In the genomic region with DNA sequence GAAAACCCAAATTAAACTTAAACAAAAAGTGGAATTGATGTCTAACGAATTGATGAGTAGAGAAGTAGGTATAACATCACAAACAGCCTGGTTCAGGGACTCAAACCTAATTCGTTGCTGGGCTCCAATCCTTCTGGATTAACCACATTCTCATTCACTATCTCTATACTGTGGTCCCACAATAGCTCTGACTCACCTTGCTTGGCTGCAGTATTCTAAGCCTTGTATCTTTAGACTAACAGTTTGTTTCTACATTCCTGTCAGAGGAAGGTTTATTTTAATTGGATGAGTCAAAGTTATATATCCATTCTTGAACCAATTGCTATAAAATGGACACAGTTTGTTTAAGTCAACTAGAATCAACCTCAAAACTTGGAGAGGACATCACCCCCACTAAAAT, we compare ENCODE assay signal across 25 cellular contexts.
DNase-seq lines count a peak whose midpoint lies in the region; ATAC-seq and TF ChIP-seq lines count a peak whose summit lies in the region.
"Had no signal": no experiment of that assay in that cellular context is flagged by ENCODE, and none has a peak within 500 bp of the region (broad histone marks: within the 10 kb centered on the region; RNA-seq: fewer than 3 reads in every experiment).

No MANE protein-coding gene starts in this region.

- H3K4me1 Mint-ChIP-seq in activated CD8-positive, alpha-beta T cell treated with anti-CD3 and anti-CD28 coated beads, Interleukin-2, amount 10 ng/mL, durations not matched to agents 7 days and 5 days (ENCODE audit: low read depth), result no peaks in the 10 kb centered on the region
- H3K4me1 Mint-ChIP-seq: CD14-positive monocyte, memory B cell, naive B cell had no signal

- no peaks in the 10 kb centered on the region for H3K36me3 Mint-ChIP-seq in activated CD8-positive, alpha-beta T cell treated with anti-CD3 and anti-CD28 coated beads, Interleukin-2, amount 10 ng/mL, durations not matched to agents 7 days and 5 days (ENCODE audit: low read depth)
- H3K36me3 Mint-ChIP-seq: activated naive CD8-positive, alpha-beta T cell; CD14-positive monocyte; memory B cell; naive B cell had no signal

- peak; percentile 16 for DNase-seq in AG04449 (ENCODE audit: low read depth, low spot score)
- peak; percentile 9 for DNase-seq in HS-27A (ENCODE audit: low read depth)
- peak; percentile 18 for DNase-seq in astrocyte of the cerebellum (ENCODE audit: low read depth)
- DNase-seq in fibroblast of villous mesenchyme (ENCODE audit: low read depth), result peak; percentile 10
- DNase-seq in activated CD8-positive, alpha-beta T cell treated with anti-CD3 and anti-CD28 coated beads, Interleukin-2, amount 10 ng/mL, durations not matched to agents 7 days and 5 days, result no peak
- DNase-seq in WERI-Rb-1, result no peak
- DNase-seq in activated naive CD4-positive, alpha-beta T cell (lab: John Stamatoyannopoulos, UW), result no peak
- no peak for DNase-seq in superior temporal gyrus (ENCODE audit: extremely low spot score)
- DNase-seq: activated CD4-positive, alpha-beta T cell treated with anti-CD3 and anti-CD28 coated beads for 1 hour; activated CD8-positive, alpha-beta memory T cell treated with anti-CD3 and anti-CD28 coated beads for 24 hours; DMS 273 treated with DMSO at 0.1 percent for 48 hours; H7; Karpas-422; naive B cell; NCI-H1105 treated with DMSO at 0.1 percent for 48 hours; NCI-H2081; NK-92 treated with Interleukin-12 subunit alpha and Interleukin-12 subunit beta, amount 100 ng/mL, for 24 hours; stimulated activated CD8-positive, alpha-beta memory T cell treated with anti-CD3 and anti-CD28 coated beads, Interleukin-4, amount 100 ng/mL, for 48 hours; substantia nigra had no signal

- no peak overlapping the region for H3K4me3 Mint-ChIP-seq in activated CD8-positive, alpha-beta T cell treated with anti-CD3 and anti-CD28 coated beads, Interleukin-2, amount 10 ng/mL, durations not matched to agents 7 days and 5 days
- H3K4me3 Mint-ChIP-seq: activated naive CD8-positive, alpha-beta T cell; activated T-helper 1 cell treated with anti-CD3 and anti-CD28 coated beads, Interleukin-12 subunit alpha, Interleukin-12 subunit beta, Interleukin-2, Interleukin-4 antibody, amounts not matched to agents 30 ng/mL and 10 ng/mL and 1 ng/mL, durations not matched to agents 14 hours and 24 hours and 36 hours; CD14-positive monocyte; dendritic cell treated with granulocyte-macrophage colony-stimulating factor and Interleukin-4, amounts not matched to agents 40 ng/mL and 50 ng/mL, for 4 days; memory B cell; naive B cell had no signal

- CTCF ChIA-PET in AG04449 (lab: Yijun Ruan, JAX), result no interaction called here
- CTCF ChIA-PET in activated CD8-positive, alpha-beta T cell treated with anti-CD3 and anti-CD28 coated beads, Interleukin-2, amount 10 ng/mL, durations not matched to agents 7 days and 5 days (lab: Charles Lee), result no interaction called here

- no peak for TF ChIP-seq CTCF in AG04449 (IDR thresholded peaks at IDR 0.05; ENCODE audit: insufficient read depth, low read length, missing control alignments)
- no peak for TF ChIP-seq CTCF in astrocyte of the cerebellum (IDR thresholded peaks at IDR 0.05; ENCODE audit: low read depth, low read length, missing control alignments)
- TF ChIP-seq CTCF in fibroblast of villous mesenchyme (IDR thresholded peaks at IDR 0.05; ENCODE audit: insufficient read depth, low read depth, low read length), result no peak
- no peak for TF ChIP-seq CTCF in WERI-Rb-1 (IDR thresholded peaks at IDR 0.05; ENCODE audit: low read depth, low read length)

- no peaks in the 10 kb centered on the region for H3K27me3 ChIP-seq in WERI-Rb-1 (ENCODE audit: insufficient read depth, low read depth, severe bottlenecking)

- H3K9me3 Mint-ChIP-seq in activated CD8-positive, alpha-beta T cell treated with anti-CD3 and anti-CD28 coated beads, Interleukin-2, amount 10 ng/mL, durations not matched to agents 7 days and 5 days (ENCODE audit: insufficient read depth), result peaks cover 17% of the 10 kb centered on the region

- H3K27me3 Mint-ChIP-seq in activated CD8-positive, alpha-beta T cell treated with anti-CD3 and anti-CD28 coated beads, Interleukin-2, amount 10 ng/mL, durations not matched to agents 7 days and 5 days (ENCODE audit: low read depth), result no peaks in the 10 kb centered on the region
- H3K27me3 Mint-ChIP-seq: activated naive CD8-positive, alpha-beta T cell; dendritic cell treated with granulocyte-macrophage colony-stimulating factor and Interleukin-4, amounts not matched to agents 40 ng/mL and 50 ng/mL, for 4 days; memory B cell; naive B cell had no signal

- no peaks in the 10 kb centered on the region for H3K36me3 ChIP-seq in WERI-Rb-1

- H3K9me3 ChIP-seq in WERI-Rb-1 (ENCODE audit: severe bottlenecking), result peaks cover 17% of the 10 kb centered on the region

- H3K27ac ChIP-seq in WERI-Rb-1, result no peak overlapping the region
- H3K27ac ChIP-seq: RWPE1 had no signal

- in situ Hi-C loops in astrocyte of the cerebellum (cut with HindIII; ENCODE audit: low sequenced_read_pairs), result no loop called here

- POLR2A ChIA-PET in AG04449 (lab: Yijun Ruan, JAX), result no interaction called here
- POLR2A ChIA-PET in activated CD8-positive, alpha-beta T cell treated with anti-CD3 and anti-CD28 coated beads, Interleukin-2, amount 10 ng/mL, durations not matched to agents 7 days and 5 days (lab: Charles Lee), result no interaction called here

- no peak for ATAC-seq in activated CD8-positive, alpha-beta T cell treated with anti-CD3 and anti-CD28 coated beads, Interleukin-2, amount 10 ng/mL, durations not matched to agents 7 days and 5 days

- H3K4me3 ChIP-seq in AG04449 (ENCODE audit: low read depth, low read length), result no peak overlapping the region
- no peak overlapping the region for H3K4me3 ChIP-seq in astrocyte of the cerebellum (ENCODE audit: low read depth, low read length)
- no peak overlapping the region for H3K4me3 ChIP-seq in fibroblast of villous mesenchyme (ENCODE audit: low read depth, low read length)
- no peak overlapping the region for H3K4me3 ChIP-seq in WERI-Rb-1 (ENCODE audit: low read depth, low read length)

- no peak overlapping the region for H3K27ac Mint-ChIP-seq in activated CD8-positive, alpha-beta T cell treated with anti-CD3 and anti-CD28 coated beads, Interleukin-2, amount 10 ng/mL, durations not matched to agents 7 days and 5 days
- H3K27ac Mint-ChIP-seq: activated naive CD8-positive, alpha-beta T cell; activated T-helper 1 cell treated with anti-CD3 and anti-CD28 coated beads, Interleukin-12 subunit alpha, Interleukin-12 subunit beta, Interleukin-2, Interleukin-4 antibody, amounts not matched to agents 30 ng/mL and 10 ng/mL and 1 ng/mL, durations not matched to agents 14 hours and 24 hours and 36 hours; CD14-positive monocyte; dendritic cell treated with granulocyte-macrophage colony-stimulating factor and Interleukin-4, amounts not matched to agents 40 ng/mL and 50 ng/mL, for 4 days; memory B cell; naive B cell had no signal

Comparison
In these comparisons a context has a peak if more than half of its experiments do, and no peak if none do; other contexts are left out.
1. DNase-seq: peak in AG04449 (single experiment), HS-27A (single experiment), astrocyte of the cerebellum (single experiment) and fibroblast of villous mesenchyme (single experiment); none in activated CD8-positive, alpha-beta T cell treated with anti-CD3 and anti-CD28 coated beads, Interleukin-2, amount 10 ng/mL, durations not matched to agents 7 days and 5 days (single experiment), WERI-Rb-1 (single experiment), activated naive CD4-positive, alpha-beta T cell (0 of 4) and superior temporal gyrus (single experiment).